15 cellular contexts compared by ENCODE assay signal in genomic region chr17:56638536-56639177, GRCh38. TPM values are rescaled to one million over a fixed set of nuclear protein-coding genes. Genes with fewer than 3 reads are reported as not detected.
"Had no signal": no experiment of that assay in that cellular context is flagged by ENCODE, and none has a peak within 500 bp of the region (broad histone marks: within the 10 kb centered on the region; RNA-seq: fewer than 3 reads in every experiment).

No MANE protein-coding gene starts in this region.

- ATAC-seq: activated CD8-positive, alpha-beta memory T cell treated with anti-CD3 and anti-CD28 coated beads, Interleukin-2, amount 10 ng/mL, durations not matched to agents 7 days and 5 days; activated naive CD4-positive, alpha-beta T cell treated with anti-CD3 and anti-CD28 coated beads, Interleukin-2, amount 50 U/mL, for 72 hours; gastroesophageal sphincter; pancreas; stimulated activated naive CD8-positive, alpha-beta T cell treated with anti-CD3 and anti-CD28 coated beads, Interleukin-15, Interleukin-2, amounts not matched to agents 100 U/mL and 50 U/mL, for 24 hours; upper lobe of right lung had no signal

- DNase-seq: activated CD4-positive, alpha-beta T cell treated with anti-CD3 and anti-CD28 coated beads, Interleukin-2, amount 50 U/mL, for 48 hours; activated CD4-positive, CD25-positive, alpha-beta regulatory T cell treated with anti-CD3 and anti-CD28 coated beads, Interleukin-2, amount 50 U/mL, for 72 hours; activated CD8-positive, alpha-beta memory T cell treated with anti-CD3 and anti-CD28 coated beads, Interleukin-2, amount 10 ng/mL, durations not matched to agents 7 days and 5 days; activated effector memory CD4-positive, alpha-beta T cell treated with anti-CD3 and anti-CD28 coated beads, Interleukin-2, amount 50 U/mL, for 16 hours; activated T-cell treated with anti-CD3 and anti-CD28 coated beads, Interleukin-2, amount 50 U/mL, for 24 hours; amygdala; kidney glomerular epithelial cell; pancreas; stimulated activated CD4-positive, alpha-beta T cell treated with anti-CD3 and anti-CD28 coated beads, Interleukin-2, amount 100 ng/mL, for 48 hours; stimulated activated naive CD8-positive, alpha-beta T cell treated with anti-CD3 and anti-CD28 coated beads, Interleukin-15, Interleukin-2, amounts not matched to agents 100 U/mL and 50 U/mL, for 24 hours; upper lobe of right lung had no signal

- H3K36me3 Mint-ChIP-seq: activated CD8-positive, alpha-beta memory T cell treated with anti-CD3 and anti-CD28 coated beads, Interleukin-2, amount 10 ng/mL, durations not matched to agents 7 days and 5 days; activated naive CD4-positive, alpha-beta T cell treated with anti-CD3 and anti-CD28 coated beads, Interleukin-2, amount 50 U/mL, for 72 hours; neural progenitor cell had no signal

- H3K4me3 Mint-ChIP-seq: activated CD8-positive, alpha-beta memory T cell treated with anti-CD3 and anti-CD28 coated beads, Interleukin-2, amount 10 ng/mL, durations not matched to agents 7 days and 5 days; activated T-cell treated with anti-CD3 and anti-CD28 coated beads, Interleukin-2, amount 50 U/mL, for 24 hours; neural progenitor cell had no signal

- H3K4me1 Mint-ChIP-seq: activated CD8-positive, alpha-beta memory T cell treated with anti-CD3 and anti-CD28 coated beads, Interleukin-2, amount 10 ng/mL, durations not matched to agents 7 days and 5 days had no signal

- H3K4me3 ChIP-seq: gastroesophageal sphincter, neural progenitor cell, pancreas, upper lobe of right lung had no signal

- H3K9me3 Mint-ChIP-seq: activated naive CD4-positive, alpha-beta T cell treated with anti-CD3 and anti-CD28 coated beads, Interleukin-2, amount 50 U/mL, for 72 hours; activated T-cell treated with anti-CD3 and anti-CD28 coated beads, Interleukin-2, amount 50 U/mL, for 24 hours; neural progenitor cell had no signal

- H3K27ac Mint-ChIP-seq: activated CD8-positive, alpha-beta memory T cell treated with anti-CD3 and anti-CD28 coated beads, Interleukin-2, amount 10 ng/mL, durations not matched to agents 7 days and 5 days; activated T-cell treated with anti-CD3 and anti-CD28 coated beads, Interleukin-2, amount 50 U/mL, for 24 hours; neural progenitor cell had no signal

RNA-seq across cellular contexts. Expression of gene NOG, which starts 45.2 kb away (rescaled TPM):
- total RNA-seq: activated CD8-positive, alpha-beta memory T cell treated with anti-CD3 and anti-CD28 coated beads, Interleukin-2, amount 10 ng/mL, durations not matched to agents 7 days and 5 days; T-helper 2 cell treated with Interferon-gamma antibody and Interleukin-4, amounts not matched to agents 100 ng/mL and 5 ng/mL, for 36 hours had no signal
